11 cellular contexts compared by ENCODE assay signal in the genomic region with DNA sequence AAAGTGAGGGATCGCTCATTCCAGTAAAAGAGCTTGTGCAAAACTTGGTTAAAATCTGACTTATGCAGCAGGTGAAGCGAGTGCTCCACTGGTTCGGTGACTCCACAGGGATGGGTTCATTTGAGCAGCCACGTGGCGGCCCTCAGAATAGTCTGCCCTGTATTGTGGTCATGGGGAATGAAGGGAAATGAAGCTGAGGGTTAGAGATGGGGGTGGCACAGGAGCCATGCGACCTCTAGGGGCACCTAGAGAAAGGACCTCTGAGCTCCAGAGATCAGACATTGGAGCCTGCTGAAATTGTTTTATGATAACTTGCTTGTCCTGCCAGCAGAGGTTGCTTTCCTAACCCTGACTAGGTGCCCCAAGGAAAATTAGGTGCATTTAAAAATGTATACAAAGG. TPM values are rescaled to one million over a fixed set of nuclear protein-coding genes. Genes with fewer than 3 reads are reported as not detected.
A peak's percentile ranks its signal among the peaks of the same experiment; 100 is the strongest.
DNase-seq lines count a peak whose midpoint lies in the region; ATAC-seq and TF ChIP-seq lines count a peak whose summit lies in the region.
"Had no signal": no experiment of that assay in that cellular context is flagged by ENCODE, and none has a peak within 500 bp of the region (broad histone marks: within the 10 kb centered on the region; RNA-seq: fewer than 3 reads in every experiment).

No MANE protein-coding gene starts in this region.

- in situ Hi-C loops in SK-MEL-5 (cut with HindIII; ENCODE audit: low pct_unique_long_range_greater_than_20kb, low sequenced_read_pairs) = no loop called here

- DNase-seq in GM12865 (ENCODE audit: low read depth) (peak; percentile 66), SK-MEL-5 (ENCODE audit: low read depth, low spot score) (peak; percentile 84), kidney tubule cell (ENCODE audit: low spot score) (peak; percentile 22), prostate gland (ENCODE audit: low spot score) (no peak), dorsolateral prefrontal cortex (no peak)
- DNase-seq: T1000 had no signal

- no peaks in the 10 kb centered on the region for H3K27me3 ChIP-seq in prostate gland (replicated peaks; ENCODE audit: insufficient read depth)
- H3K27me3 ChIP-seq in dorsolateral prefrontal cortex = peaks cover 0 to 10% (median 0%) of the 10 kb centered on the region in 45 donors
- H3K27me3 ChIP-seq: suprapubic skin had no signal

- H3K27ac ChIP-seq in prostate gland (no peak overlapping the region), dorsolateral prefrontal cortex (no peak overlapping the region)
- H3K27ac ChIP-seq: neutrophil, suprapubic skin had no signal

- no peaks in the 10 kb centered on the region for H3K9me3 ChIP-seq in prostate gland
- H3K9me3 ChIP-seq: neutrophil, suprapubic skin had no signal

- WGBS in prostate gland = 78% methylated on average over 6 of the region's 6 CpGs

- ATAC-seq in HG02759 (IDR thresholded peaks at IDR 0.05; ENCODE audit: unreplicated experiment) (peak; percentile 62), GM18873 (IDR thresholded peaks at IDR 0.05; ENCODE audit: low FRiP score, unreplicated experiment) (no peak), GM18511 (IDR thresholded peaks at IDR 0.05; ENCODE audit: unreplicated experiment) (no peak)

- no peak overlapping the region for H3K4me3 ChIP-seq in GM12865 (ENCODE audit: low read depth, low read length)
- H3K4me3 ChIP-seq in prostate gland = no peak overlapping the region
- no peak overlapping the region for H3K4me3 ChIP-seq in dorsolateral prefrontal cortex
- H3K4me3 ChIP-seq: suprapubic skin had no signal

- TF ChIP-seq POLR2A in prostate gland (IDR thresholded peaks at IDR 0.05) = no peak

- peak; percentile 68 for TF ChIP-seq CTCF in GM12865 (IDR thresholded peaks at IDR 0.05; ENCODE audit: insufficient read depth, low read depth, low read length, missing control alignments)
- no peak for TF ChIP-seq CTCF in prostate gland (IDR thresholded peaks at IDR 0.05)
- no peak for TF ChIP-seq CTCF in dorsolateral prefrontal cortex (IDR thresholded peaks at IDR 0.05 in 54 of 56, conservative IDR thresholded peaks at IDR 0.05 in 2 of 56; ENCODE audit: low read depth in 1 of 56, partially characterized antibody in 56 of 56)

- no peaks in the 10 kb centered on the region for H3K36me3 ChIP-seq in prostate gland
- H3K36me3 ChIP-seq: neutrophil, suprapubic skin had no signal

- intact Hi-C loops in prostate gland (cut with DNase I) = no loop called here
- intact Hi-C loops in dorsolateral prefrontal cortex (cut with DNase I) = no loop called here

- no peaks in the 10 kb centered on the region for H3K4me1 ChIP-seq in prostate gland (replicated peaks)
- H3K4me1 ChIP-seq: suprapubic skin had no signal

RNA-seq across cellular contexts. Expression of a gene that starts 26.6 kb away (rescaled TPM):
- total RNA-seq in SK-MEL-5 (2014; rRNA removed; shearing (Covaris generic)) = not detected in 2 replicates
- not detected in 2 replicates for polyA plus RNA-seq in SK-MEL-5 (2015; cell fraction: cytosol; rRNA removed)
- not detected in 2 replicates for polyA plus RNA-seq in SK-MEL-5 (2015; cell fraction: nucleus; rRNA removed)
- total RNA-seq in prostate gland (1 to 10 TPM in 1 of 2 donors, not detected in 1; 3.4 TPM), dorsolateral prefrontal cortex (not detected)

Comparison
In these comparisons a context has a peak if more than half of its experiments do, and no peak if none do; other contexts are left out.
1. DNase-seq: peak in GM12865 (single experiment), SK-MEL-5 (single experiment) and kidney tubule cell (single experiment); none in prostate gland (single experiment) and dorsolateral prefrontal cortex (0 of 10).